ENCODE assay signal across 1 cellular context in genomic region chr3:33233884-33234283, GRCh38.
TF ChIP-seq lines count a peak whose summit lies in the region.

No MANE protein-coding gene starts in this region.

TF ChIP-seq in GM23338, 12 proteins besides CTCF, POLR2A, EP300 and RAD21 (continued from another document):
- no peak for TF ChIP-seq ZNF462 (CRISPR knock-in tag; IDR thresholded peaks at IDR 0.05)
- no peak for TF ChIP-seq REST (IDR thresholded peaks at IDR 0.05; ENCODE audit: unreplicated experiment)
- no peak for TF ChIP-seq ETS1 (IDR thresholded peaks at IDR 0.05)
- no peak for TF ChIP-seq EZH2phosphoT487 (IDR thresholded peaks at IDR 0.05; ENCODE audit: unreplicated experiment)
- no peak for TF ChIP-seq STAT1 (IDR thresholded peaks at IDR 0.05; ENCODE audit: unreplicated experiment)
- no peak for TF ChIP-seq ZNF331 (CRISPR knock-in tag; IDR thresholded peaks at IDR 0.05; ENCODE audit: low read depth)
- no peak for TF ChIP-seq NANOG (IDR thresholded peaks at IDR 0.05; ENCODE audit: borderline replicate concordance)
- no peak for TF ChIP-seq POLR2AphosphoS5 (IDR thresholded peaks at IDR 0.05; ENCODE audit: low read depth)
- no peak for TF ChIP-seq CREB1 (CRISPR knock-in tag; IDR thresholded peaks at IDR 0.05; ENCODE audit: low read depth)
- TF ChIP-seq JUNB (IDR thresholded peaks at IDR 0.05; ENCODE audit: unreplicated experiment): no peak
TF ChIP-seq in GM23338: peak in this region for 0.
